8 cellular contexts compared by ENCODE assay signal in the genomic region with DNA sequence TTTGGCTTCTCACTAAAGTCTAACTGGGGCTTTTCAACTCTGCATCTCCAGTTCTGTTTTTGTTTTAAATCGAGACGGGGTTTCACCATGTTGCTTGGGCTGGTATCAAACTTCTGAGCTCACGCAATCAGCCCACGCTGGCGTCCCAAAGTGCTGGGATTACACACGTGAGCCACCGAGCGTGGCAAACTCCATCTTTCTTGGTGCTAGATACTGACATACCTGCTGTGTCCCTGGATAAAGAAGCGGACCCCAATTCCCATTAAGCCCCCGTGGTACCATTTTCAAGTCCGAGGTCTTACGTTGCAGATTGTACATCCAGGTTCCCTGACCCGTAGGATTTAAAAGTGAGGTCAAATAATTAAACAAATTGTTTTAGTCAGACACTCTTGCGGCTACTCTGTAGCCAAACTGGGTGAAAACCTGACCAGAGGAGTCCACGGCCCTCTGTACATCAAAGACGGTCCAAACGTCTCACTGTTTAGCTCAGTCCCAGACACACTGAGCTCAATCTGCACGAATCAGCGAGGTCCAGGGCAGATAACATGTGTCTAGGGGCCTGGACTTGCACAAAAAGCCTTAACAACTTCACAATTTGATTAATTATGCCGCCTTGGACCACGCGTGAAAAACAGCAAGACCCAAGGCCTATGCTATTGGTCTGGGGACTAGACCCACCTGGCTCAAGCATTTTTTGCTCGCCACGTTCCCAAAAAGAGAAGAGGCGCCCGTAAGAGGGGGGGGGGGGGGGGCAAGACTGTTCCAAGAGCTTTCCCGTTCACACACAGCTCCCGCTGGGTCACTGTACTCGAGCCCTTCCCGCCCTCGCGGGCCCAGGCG. TPM values are rescaled to one million over a fixed set of nuclear protein-coding genes. Genes with fewer than 3 reads are reported as not detected.
DNase-seq lines count a peak whose midpoint lies in the region; TF ChIP-seq lines count a peak whose summit lies in the region.

No MANE protein-coding gene starts in this region.

- peak overlapping the region; percentile 100 for H3K4me3 ChIP-seq in GM12875 (ENCODE audit: low read depth, low read length)
- peak overlapping the region; percentile 99 for H3K4me3 ChIP-seq in Karpas-422 (ENCODE audit: low read length)
- peak overlapping the region; percentile 98 to 99 for H3K4me3 ChIP-seq in right atrium auricular region

- peaks cover 98% of the 10 kb centered on the region for H3K79me2 ChIP-seq in Karpas-422 (ENCODE audit: low read length)

- peak overlapping the region; percentile 94 for H3K27ac Mint-ChIP-seq in activated naive CD8-positive, alpha-beta T cell

- H3K27ac ChIP-seq in Karpas-422 (ENCODE audit: low read length) (peak overlapping the region; percentile 81), right atrium auricular region (peak overlapping the region; percentile 100)

- H4K20me1 ChIP-seq in Karpas-422 (ENCODE audit: insufficient read depth, low read depth, low read length), result peaks cover 31% of the 10 kb centered on the region

- H3K4me2 ChIP-seq in Karpas-422 (ENCODE audit: low read depth, low read length, poor library complexity, severe bottlenecking), result peak overlapping the region; percentile 100

- TF ChIP-seq CTCF in GM12875 (IDR thresholded peaks at IDR 0.05; ENCODE audit: borderline replicate concordance, insufficient read depth, low read depth, low read length) (no peak), right atrium auricular region (IDR thresholded peaks at IDR 0.05) (no peak)

- no peaks in the 10 kb centered on the region for H3K9me3 ChIP-seq in Karpas-422 (ENCODE audit: low read length)
- H3K9me3 ChIP-seq in right atrium auricular region, result no peaks in the 10 kb centered on the region

- peaks cover 11% of the 10 kb centered on the region for H3K36me3 Mint-ChIP-seq in activated naive CD8-positive, alpha-beta T cell

- H3K4me1 ChIP-seq in Karpas-422 (ENCODE audit: low read length), result peaks cover 46% of the 10 kb centered on the region
- H3K4me1 ChIP-seq in right atrium auricular region, result peaks cover 0 to 48% of the 10 kb centered on the region in 2 donors

- peaks cover 58% of the 10 kb centered on the region for H3K4me1 Mint-ChIP-seq in activated naive CD8-positive, alpha-beta T cell (ENCODE audit: low read depth)

- H3K27me3 Mint-ChIP-seq in activated naive CD8-positive, alpha-beta T cell, result no peaks in the 10 kb centered on the region

- H3K27me3 ChIP-seq in Karpas-422 (ENCODE audit: low read length) (no peaks in the 10 kb centered on the region), right atrium auricular region (no peaks in the 10 kb centered on the region)

- no peaks in the 10 kb centered on the region for H3K9me3 Mint-ChIP-seq in activated naive CD8-positive, alpha-beta T cell (ENCODE audit: low read depth)

- H3K9ac ChIP-seq in Karpas-422 (ENCODE audit: low read length), result peak overlapping the region; percentile 100

- peak overlapping the region; percentile 97 for H3K4me3 Mint-ChIP-seq in activated naive CD8-positive, alpha-beta T cell

- H2AFZ ChIP-seq in Karpas-422 (ENCODE audit: low read length), result no peak overlapping the region

- H3K36me3 ChIP-seq in Karpas-422 (ENCODE audit: insufficient read depth, low read length), result peaks cover 47% of the 10 kb centered on the region
- peaks cover 28% of the 10 kb centered on the region for H3K36me3 ChIP-seq in right atrium auricular region

- DNase-seq in Karpas-422 (peak; percentile 75), right atrium auricular region (ENCODE audit: low spot score) (no peak), renal cortical epithelial cell (ENCODE audit: low read depth) (peak; percentile 21), NCI-H1436 (lab: John Stamatoyannopoulos, UW) (no peak), HuH-7.5 (ENCODE audit: low spot score) (no peak), activated gamma-delta T cell treated with Interleukin-2 at 50 U/mL for 16 hours (no peak)

- H3K9me2 ChIP-seq in Karpas-422 (replicated peaks; ENCODE audit: insufficient read depth, low read length), result 0 out of 2 replicates have a peak, but pooled peaks cover 4% of the 10 kb centered on the region

RNA-seq across cellular contexts. Expression of a gene that starts 0.7 kb away (rescaled TPM):
- 65.7 and 80.4 TPM in 2 replicates for total RNA-seq in Karpas-422 (2014; rRNA removed; shearing (Covaris generic); ENCODE audit: low replicate concordance)
- total RNA-seq in right atrium auricular region (10 to 100 TPM; 64.4 to 74.9 TPM), renal cortical epithelial cell (130 and 185 TPM in 2 replicates)

RNA-seq across cellular contexts. Expression of a gene that starts 22.9 kb away (rescaled TPM):
- total RNA-seq in Karpas-422 (2014; rRNA removed; shearing (Covaris generic); ENCODE audit: low replicate concordance), result 41.9 and 42.6 TPM in 2 replicates
- total RNA-seq in right atrium auricular region (10 to 100 TPM; 12.3 to 14.9 TPM), renal cortical epithelial cell (48.4 and 54.2 TPM in 2 replicates)

RNA-seq across cellular contexts. Expression of a gene that starts 52.1 kb away (rescaled TPM):
- 12.2 and 18.4 TPM in 2 replicates for total RNA-seq in Karpas-422 (2014; rRNA removed; shearing (Covaris generic); ENCODE audit: low replicate concordance)
- 10 to 100 TPM; 11.4 to 12.2 TPM for total RNA-seq in right atrium auricular region
- total RNA-seq in renal cortical epithelial cell, result 36.1 and 45.7 TPM in 2 replicates

Comparison
In these comparisons a context has a peak if more than half of its experiments do, and no peak if none do; other contexts are left out.
1. DNase-seq: peak in Karpas-422 (single experiment) and renal cortical epithelial cell (single experiment); none in right atrium auricular region (single experiment), NCI-H1436 (single experiment), HuH-7.5 (single experiment) and activated gamma-delta T cell treated with Interleukin-2 at 50 U/mL for 16 hours (single experiment).
2. Peak in every context shown above with its lines, with median percentiles within 50 percentile points of each other: H3K4me3 ChIP-seq.